ENCODE assay signal across 1 cellular context in genomic region chr20:59178983-59179595, GRCh38.
TF ChIP-seq lines count a peak whose summit lies in the region.

No MANE protein-coding gene starts in this region.

TF ChIP-seq in H1, 55 proteins besides CTCF, POLR2A, EP300 and RAD21:
- TF ChIP-seq TAF1 (IDR thresholded peaks at IDR 0.05; ENCODE audit: low read depth, low read length) (no peak), RFX5 (IDR thresholded peaks at IDR 0.05; ENCODE audit: borderline replicate concordance, low read depth, low read length) (no peak), BCL11A (IDR thresholded peaks at IDR 0.05; ENCODE audit: low read depth in 2 of 2, low read length in 2 of 2) (no peak)
